1 cellular context compared by ENCODE assay signal in genomic region chr16:30650369-30651123, GRCh38.
TF ChIP-seq lines count a peak whose summit lies in the region.

Gene PRR14, plus strand, starts transcription at chr16:30650960. Its CDS starts 686 bp downstream, at chr16:30651646.

TF ChIP-seq in K562, 482 proteins besides CTCF, POLR2A, EP300 and RAD21 (continued from another document and continues in another):
- TF ChIP-seq CREB3 (tag; conservative IDR thresholded peaks at IDR 0.05; ENCODE audit: low read depth) (peak; percentile 92), ASH1L (IDR thresholded peaks at IDR 0.05; ENCODE audit: borderline replicate concordance, low read depth, partially characterized antibody) (peak; percentile 99), ZNF639 (CRISPR knock-in tag; conservative IDR thresholded peaks at IDR 0.05 in 1 of 2, IDR thresholded peaks at IDR 0.05 in 1 of 2) (peak in 1 of 2 experiments; percentile 94; a peak in 2 of 4 replicates), NFIC (IDR thresholded peaks at IDR 0.05) (0 out of 2 replicates have a peak, but pooled peaks have one; percentile 58), TRIM28 (IDR thresholded peaks at IDR 0.05) (peak; percentile 31; the same call in 1 of the 2 replicates), CCAR2 (IDR thresholded peaks at IDR 0.05; ENCODE audit: low read depth, low read length) (no peak), FUS (optimal IDR thresholded peaks at IDR 0.05; ENCODE audit: low read depth, low read length) (no peak), FOXO4 (CRISPR knock-in tag; IDR thresholded peaks at IDR 0.05) (no peak), NUFIP1 (IDR thresholded peaks at IDR 0.05; ENCODE audit: partially characterized antibody) (no peak), ZNF253 (CRISPR knock-in tag; conservative IDR thresholded peaks at IDR 0.05) (no peak), CTBP1 (IDR thresholded peaks at IDR 0.05; ENCODE audit: borderline replicate concordance) (peak; percentile 49; the same call in 1 of the 2 replicates), POLR3A (IDR thresholded peaks at IDR 0.05; ENCODE audit: borderline replicate concordance, extremely low read depth, insufficient read depth, insufficient read length) (no peak), TFAP4 (CRISPR knock-in tag; IDR thresholded peaks at IDR 0.05; ENCODE audit: borderline replicate concordance) (peak; percentile 2; the same call in 1 of the 2 replicates), ZNF140 (CRISPR knock-in tag; IDR thresholded peaks at IDR 0.05) (no peak), NRF1 (conservative IDR thresholded peaks at IDR 0.05 in 1 of 2, IDR thresholded peaks at IDR 0.05 in 1 of 2) (peak; percentile 13 to 15; a peak in 2 of 4 replicates), ZNF280A (IDR thresholded peaks at IDR 0.05; ENCODE audit: low read depth, partially characterized antibody) (no peak), ZNF384 (IDR thresholded peaks at IDR 0.05; ENCODE audit: low read depth, low read length) (0 out of 2 replicates have a peak, but pooled peaks have one; percentile 8), SMAD4 (CRISPR knock-in tag; conservative IDR thresholded peaks at IDR 0.05) (no peak; the same call in 1 of the 2 replicates), ZNF232 (CRISPR knock-in tag; IDR thresholded peaks at IDR 0.05) (no peak), ZBTB7A (IDR thresholded peaks at IDR 0.05; ENCODE audit: borderline replicate concordance, control insufficient read depth, low read depth, low read length) (peak; percentile 46; the same call in 1 of the 2 replicates), SAFB (IDR thresholded peaks at IDR 0.05; ENCODE audit: borderline replicate concordance, low read depth, low read length) (no peak), NFXL1 (CRISPR knock-in tag; IDR thresholded peaks at IDR 0.05) (no peak), CREB3L1 (IDR thresholded peaks at IDR 0.05; ENCODE audit: borderline replicate concordance, low read depth) (peak; percentile 69; the same call in 1 of the 2 replicates), ZNF277 (CRISPR knock-in tag; IDR thresholded peaks at IDR 0.05; ENCODE audit: borderline replicate concordance) (no peak), CTCFL (IDR thresholded peaks at IDR 0.05; ENCODE audit: borderline replicate concordance, insufficient read depth, low read depth, low read length, poor library complexity, severe bottlenecking) (no peak), NR2F6 (CRISPR knock-in tag; IDR thresholded peaks at IDR 0.05) (no peak), TAF9B (IDR thresholded peaks at IDR 0.05; ENCODE audit: partially characterized antibody) (no peak), DMBX1 (CRISPR knock-in tag; IDR thresholded peaks at IDR 0.05; ENCODE audit: borderline replicate concordance) (peak; percentile 91), ZNF121 (CRISPR knock-in tag; conservative IDR thresholded peaks at IDR 0.05) (no peak), IRF9 (tag; IDR thresholded peaks at IDR 0.05) (no peak), ZNF592 (IDR thresholded peaks at IDR 0.05) (no peak), ZNF609 (CRISPR knock-in tag; IDR thresholded peaks at IDR 0.05; ENCODE audit: borderline replicate concordance) (no peak; the same call in 1 of the 2 replicates), PPARD (CRISPR knock-in tag; IDR thresholded peaks at IDR 0.05) (no peak), SOX6 (IDR thresholded peaks at IDR 0.05) (0 out of 2 replicates have a peak, but pooled peaks have one; percentile 44), SMARCE1 (IDR thresholded peaks at IDR 0.05) (no peak)
